ENCODE assay signal across 8 cellular contexts in genomic region chr11:33869511-33870422, GRCh38. TPM values are rescaled to one million over a fixed set of nuclear protein-coding genes. Genes with fewer than 3 reads are reported as not detected.
A peak's percentile ranks its signal among the peaks of the same experiment; 100 is the strongest.
DNase-seq lines count a peak whose midpoint lies in the region; ATAC-seq and TF ChIP-seq lines count a peak whose summit lies in the region.

No MANE protein-coding gene starts in this region.

- DNase-seq in BE2C = peak; percentile 17
- peak; percentile 38 for DNase-seq in LoVo (ENCODE audit: low spot score)
- peak in 4 of 34 experiments; percentile 6 to 30 (median 16) for DNase-seq in T-cell
- DNase-seq in epithelial cell of proximal tubule (ENCODE audit: low read depth) = no peak
- peak; percentile 35 to 60 (median 38) for DNase-seq in mucosa of descending colon
- peak; percentile 53 to 91 for DNase-seq in upper lobe of left lung
- no peak for DNase-seq in stimulated activated naive CD4-positive, alpha-beta T cell treated with Interleukin-2 at 50 U/mL for 16 hours (lab: John Stamatoyannopoulos, UW)

- ATAC-seq in GM18909 (IDR thresholded peaks at IDR 0.05; ENCODE audit: poor library complexity, unreplicated experiment) (peak; percentile 52), T-cell (replicated peaks in 1 of 4) (peak; percentile 48 to 67 (median 60)), mucosa of descending colon (peak; percentile 77), upper lobe of left lung (ENCODE audit: low FRiP score in 2 of 2) (peak; percentile 82 to 86)

- H3K4me3 ChIP-seq in BE2C (ENCODE audit: low read depth, low read length) (peak overlapping the region; percentile 60), epithelial cell of proximal tubule (ENCODE audit: low read depth, low read length) (peak overlapping the region; percentile 52), mucosa of descending colon (peak overlapping the region; percentile 24), upper lobe of left lung (peak overlapping the region; percentile 66 to 87 (median 75))

- TF ChIP-seq CTCF in BE2C (IDR thresholded peaks at IDR 0.05; ENCODE audit: low read depth, low read length) (no peak), epithelial cell of proximal tubule (conservative IDR thresholded peaks at IDR 0.05; ENCODE audit: low read depth, low read length) (no peak), mucosa of descending colon (IDR thresholded peaks at IDR 0.05) (no peak), upper lobe of left lung (IDR thresholded peaks at IDR 0.05) (peak in 2 of 6 experiments; percentile 7 to 17)

- H3K36me3 ChIP-seq in BE2C (no peaks in the 10 kb centered on the region), mucosa of descending colon (ENCODE audit: low read depth) (no peaks in the 10 kb centered on the region), upper lobe of left lung (no peaks in the 10 kb centered on the region)

- 0 to 2% methylated on average over 24 to 34 of the region's 81 CpGs for WGBS in upper lobe of left lung, 2 donors

- POLR2A ChIA-PET in T-cell (lab: Charles Lee) = interaction anchor here in 1 of 2 donors (0.6 kb wide), 1 partner anchor 19 kb away, joined by 3 read pairs; no protein-coding TSS in a partner anchor

- CTCF ChIA-PET in T-cell (lab: Charles Lee) = interaction anchor here in 1 of 2 donors (0.6 kb wide), 1 partner anchor 486 kb away, joined by 3 read pairs; no protein-coding TSS in a partner anchor

- H3K9me3 ChIP-seq in BE2C (no peaks in the 10 kb centered on the region), mucosa of descending colon (no peaks in the 10 kb centered on the region), upper lobe of left lung (no peaks in the 10 kb centered on the region)

- intact Hi-C loops in mucosa of descending colon (cut with DNase I, micrococcal nuclease) = loop anchor here in 1 of 2 donors (10.0 kb wide), 1 partner anchor 105 kb away; no protein-coding TSS in a partner anchor

- H3K4me1 Mint-ChIP-seq in T-cell = peaks cover 12 to 25% (median 17%) of the 10 kb centered on the region in 3 donors

- TF ChIP-seq EP300 in upper lobe of left lung (IDR thresholded peaks at IDR 0.05) = no peak

- peak in 1 of 4 donors; percentile 38 for TF ChIP-seq POLR2A in upper lobe of left lung (IDR thresholded peaks at IDR 0.05)

- peak overlapping the region; percentile 85 to 96 (median 90) for H3K27ac ChIP-seq in upper lobe of left lung

- H3K27ac Mint-ChIP-seq in T-cell = no peak overlapping the region

- no peaks in the 10 kb centered on the region for H3K36me3 Mint-ChIP-seq in T-cell

- peaks cover 55 to 70% of the 10 kb centered on the region in 2 donors for H3K27me3 Mint-ChIP-seq in T-cell

- no peaks in the 10 kb centered on the region for H3K9me3 Mint-ChIP-seq in T-cell

- H3K27me3 ChIP-seq in BE2C = peaks cover 30% of the 10 kb centered on the region
- H3K27me3 ChIP-seq in upper lobe of left lung = no peaks in the 10 kb centered on the region

- peak overlapping the region; percentile 80 to 96 (median 82) for H3K4me3 Mint-ChIP-seq in T-cell

- H3K4me1 ChIP-seq in BE2C = no peaks in the 10 kb centered on the region
- peaks cover 12% of the 10 kb centered on the region for H3K4me1 ChIP-seq in mucosa of descending colon (ENCODE audit: low read depth)
- peaks cover 14 to 56% (median 24%) of the 10 kb centered on the region in 4 donors for H3K4me1 ChIP-seq in upper lobe of left lung

RNA-seq across cellular contexts. Expression of gene LMO2, which starts 22.1 kb away (rescaled TPM):
- polyA plus RNA-seq in BE2C (2012; ENCODE audit: insufficient read depth, insufficient read length, low read depth) = 7.7 TPM
- 1 to 10 TPM in 4 of 5 donors, under 1 TPM in 1; 0.85 to 2.7 (median 1.6) TPM for total RNA-seq in T-cell
- total RNA-seq in epithelial cell of proximal tubule = 1.5 and 3.3 TPM in 2 replicates
- 10 to 100 TPM in 1 of 3 donors, 1 to 10 TPM in 2; 7.5 to 12.1 (median 9.7) TPM for total RNA-seq in mucosa of descending colon
- total RNA-seq in upper lobe of left lung = 10 to 100 TPM in 5 of 6 donors, 1 to 10 TPM in 1; 7.3 to 58.5 (median 34.1) TPM

Comparison
In these comparisons a context has a peak if more than half of its experiments do, and no peak if none do; other contexts are left out.
1. DNase-seq: peak in BE2C (single experiment), LoVo (single experiment), mucosa of descending colon (3 of 3) and upper lobe of left lung (2 of 2); none in epithelial cell of proximal tubule (single experiment) and stimulated activated naive CD4-positive, alpha-beta T cell treated with Interleukin-2 at 50 U/mL for 16 hours (single experiment).
2. H3K4me3 ChIP-seq: peak in every context shown above with its lines; median percentile 75 in upper lobe of left lung; 60 in BE2C; 52 in epithelial cell of proximal tubule; 24 in mucosa of descending colon.
3. Peak in every context shown above with its lines, with median percentiles within 50 percentile points of each other: ATAC-seq.